25 cellular contexts compared by ENCODE assay signal in genomic region chr11:17695454-17696441, GRCh38. TPM values are rescaled to one million over a fixed set of nuclear protein-coding genes. Genes with fewer than 3 reads are reported as not detected.
DNase-seq lines count a peak whose midpoint lies in the region; ATAC-seq and TF ChIP-seq lines count a peak whose summit lies in the region.
"Had no signal": no experiment of that assay in that cellular context is flagged by ENCODE, and none has a peak within 500 bp of the region (broad histone marks: within the 10 kb centered on the region; RNA-seq: fewer than 3 reads in every experiment).

No MANE protein-coding gene starts in this region.

- H3K4me3 Mint-ChIP-seq in stimulated activated effector memory CD8-positive, alpha-beta T cell treated with anti-CD3 and anti-CD28 coated beads, Interleukin-12 subunit alpha, Interleukin-12 subunit beta, amount 100 ng/mL, for 72 hours: no peak overlapping the region
- H3K4me3 Mint-ChIP-seq in chondrocyte (ENCODE audit: unreplicated experiment): no peak overlapping the region
- H3K4me3 Mint-ChIP-seq: effector memory CD8-positive, alpha-beta T cell; T-helper 1 cell treated with Interleukin-12 subunit alpha and Interleukin-12 subunit beta and Interleukin-4 antibody, amounts not matched to agents 30 μg/mL and 1 μg/mL, for 36 hours had no signal

- H3K27ac ChIP-seq in left ventricle myocardium inferior (replicated peaks): no peak overlapping the region
- H3K27ac ChIP-seq in iPS-20b (ENCODE audit: low read length): no peak overlapping the region
- H3K27ac ChIP-seq: heart right ventricle, thyroid gland, VCaP had no signal

- no peaks in the 10 kb centered on the region for H3K9me3 Mint-ChIP-seq in stimulated activated effector memory CD8-positive, alpha-beta T cell treated with anti-CD3 and anti-CD28 coated beads, Interleukin-12 subunit alpha, Interleukin-12 subunit beta, amount 100 ng/mL, for 72 hours
- no peaks in the 10 kb centered on the region for H3K9me3 Mint-ChIP-seq in chondrocyte (ENCODE audit: low read depth)
- H3K9me3 Mint-ChIP-seq: effector memory CD8-positive, alpha-beta T cell; T-helper 1 cell treated with Interleukin-12 subunit alpha and Interleukin-12 subunit beta and Interleukin-4 antibody, amounts not matched to agents 30 μg/mL and 1 μg/mL, for 36 hours had no signal

- peaks cover 47% of the 10 kb centered on the region for H3K27me3 Mint-ChIP-seq in chondrocyte (ENCODE audit: low read depth)

- H3K9me3 ChIP-seq in left ventricle myocardium inferior (replicated peaks) (no peaks in the 10 kb centered on the region), iPS-20b (ENCODE audit: insufficient read depth, low read depth, low read length) (no peaks in the 10 kb centered on the region)
- H3K9me3 ChIP-seq: heart right ventricle, thyroid gland had no signal

- H3K27me3 ChIP-seq in left ventricle myocardium inferior (ENCODE audit: low read depth) (peaks cover 68% of the 10 kb centered on the region), iPS-20b (ENCODE audit: insufficient read depth, low read length) (peaks cover 84% of the 10 kb centered on the region)
- H3K27me3 ChIP-seq: thyroid gland had no signal

- no peak for DNase-seq in left ventricle myocardium inferior
- DNase-seq in cardiac septum (ENCODE audit: low spot score): no peak
- peak; percentile 11 for DNase-seq in astrocyte of the hippocampus (ENCODE audit: low read depth, low spot score)
- no peak for DNase-seq in stimulated activated effector memory CD8-positive, alpha-beta T cell treated with anti-CD3 and anti-CD28 coated beads, Interleukin-12 subunit alpha, Interleukin-12 subunit beta, amount 100 ng/mL, for 72 hours (ENCODE audit: low spot score in 2 of 2)
- DNase-seq in activated CD8-positive, alpha-beta memory T cell treated with anti-CD3 and anti-CD28 coated beads, Interleukin-2, amount 50 U/mL, for 4 hours: no peak
- no peak for DNase-seq in NOMO-1 (lab: John Stamatoyannopoulos, UW; ENCODE audit: unreplicated experiment in 2 of 2)
- no peak for DNase-seq in chondrocyte (ENCODE audit: low spot score)
- DNase-seq: activated CD4-positive, alpha-beta T cell treated with anti-CD3 and anti-CD28 coated beads, Interleukin-2, amount 50 U/mL, for 4 hours; anterior cingulate cortex; CD4-positive, CD25-positive, alpha-beta regulatory T cell; DMS79; effector memory CD8-positive, alpha-beta T cell; heart right ventricle; KG1; MV-4-11; NCI-H2081 treated with DMSO at 0.1 percent for 48 hours; NCI-H524; OCI-M1; SHP77; stimulated activated CD4-positive, alpha-beta T cell treated with anti-CD3 and anti-CD28 coated beads, Interleukin-12 subunit alpha, Interleukin-12 subunit beta, amount 100 ng/mL, for 4 hours; thyroid gland had no signal

- TF ChIP-seq CTCF in left ventricle myocardium inferior (IDR thresholded peaks at IDR 0.05; ENCODE audit: borderline replicate concordance) (no peak), chondrocyte (IDR thresholded peaks at IDR 0.05) (no peak)

- intact Hi-C loops in left ventricle myocardium inferior (cut with micrococcal nuclease) (no loop called here), cardiac septum (cut with DNase I) (no loop called here)

- H3K4me3 ChIP-seq in left ventricle myocardium inferior (peak overlapping the region; percentile 33), iPS-20b (ENCODE audit: low read length) (peak overlapping the region; percentile 55; the same call in 1 of the 2 replicates)
- H3K4me3 ChIP-seq: thyroid gland had no signal

- no peak overlapping the region for H3K9ac ChIP-seq in iPS-20b (ENCODE audit: low read depth, low read length)

- H3K27ac Mint-ChIP-seq in stimulated activated effector memory CD8-positive, alpha-beta T cell treated with anti-CD3 and anti-CD28 coated beads, Interleukin-12 subunit alpha, Interleukin-12 subunit beta, amount 100 ng/mL, for 72 hours: no peak overlapping the region
- no peak overlapping the region for H3K27ac Mint-ChIP-seq in chondrocyte (ENCODE audit: unreplicated experiment)
- H3K27ac Mint-ChIP-seq: CD4-positive, CD25-positive, alpha-beta regulatory T cell; effector memory CD8-positive, alpha-beta T cell; T-helper 1 cell treated with Interleukin-12 subunit alpha and Interleukin-12 subunit beta and Interleukin-4 antibody, amounts not matched to agents 30 μg/mL and 1 μg/mL, for 36 hours had no signal

- H3K4me1 ChIP-seq in left ventricle myocardium inferior (peaks cover 6% of the 10 kb centered on the region), iPS-20b (ENCODE audit: insufficient read depth, low read length) (no peaks in the 10 kb centered on the region)
- H3K4me1 ChIP-seq: heart right ventricle, thyroid gland had no signal

- no peaks in the 10 kb centered on the region for H3K36me3 Mint-ChIP-seq in stimulated activated effector memory CD8-positive, alpha-beta T cell treated with anti-CD3 and anti-CD28 coated beads, Interleukin-12 subunit alpha, Interleukin-12 subunit beta, amount 100 ng/mL, for 72 hours
- H3K36me3 Mint-ChIP-seq in chondrocyte (ENCODE audit: low read depth): no peaks in the 10 kb centered on the region
- H3K36me3 Mint-ChIP-seq: CD4-positive, CD25-positive, alpha-beta regulatory T cell had no signal

- H3K4me1 Mint-ChIP-seq in stimulated activated effector memory CD8-positive, alpha-beta T cell treated with anti-CD3 and anti-CD28 coated beads, Interleukin-12 subunit alpha, Interleukin-12 subunit beta, amount 100 ng/mL, for 72 hours: no peaks in the 10 kb centered on the region
- H3K4me1 Mint-ChIP-seq in chondrocyte (ENCODE audit: low read depth): no peaks in the 10 kb centered on the region

- H3K36me3 ChIP-seq in left ventricle myocardium inferior: no peaks in the 10 kb centered on the region
- H3K36me3 ChIP-seq in iPS-20b (ENCODE audit: insufficient read depth, low read depth, low read length): no peaks in the 10 kb centered on the region
- H3K36me3 ChIP-seq: heart right ventricle, thyroid gland had no signal

- peak; percentile 4 for ATAC-seq in stimulated activated effector memory CD8-positive, alpha-beta T cell treated with anti-CD3 and anti-CD28 coated beads, Interleukin-12 subunit alpha, Interleukin-12 subunit beta, amount 100 ng/mL, for 72 hours
- ATAC-seq: effector memory CD8-positive, alpha-beta T cell had no signal

RNA-seq across cellular contexts. Expression of gene MYOD1, which starts 23.6 kb away (rescaled TPM):
- not detected for total RNA-seq in left ventricle myocardium inferior
- total RNA-seq in cardiac septum: not detected
- total RNA-seq in chondrocyte: not detected in 3 replicates
- total RNA-seq: CD4-positive, CD25-positive, alpha-beta regulatory T cell; mesenteric fat pad; thyroid gland had no signal

RNA-seq across cellular contexts. Expression of gene KCNC1, which starts 38.8 kb away (rescaled TPM):
- total RNA-seq in left ventricle myocardium inferior (not detected), cardiac septum (0.05 TPM), chondrocyte (0.07 to 0.20 TPM in 2 of 3 replicates, not detected in the other)
- total RNA-seq: CD4-positive, CD25-positive, alpha-beta regulatory T cell; mesenteric fat pad had no signal
